In genomic region chr6:30100585-30101422, GRCh38 we compare ENCODE assay signal across 8 cellular contexts. TPM values are rescaled to one million over a fixed set of nuclear protein-coding genes. Genes with fewer than 3 reads are reported as not detected.
DNase-seq lines count a peak whose midpoint lies in the region; ATAC-seq, FAIRE-seq and TF ChIP-seq lines count a peak whose summit lies in the region.

No MANE protein-coding gene starts in this region.

- H3K27ac Mint-ChIP-seq in T-helper 17 cell = peak overlapping the region; percentile 92
- no peak overlapping the region for H3K27ac Mint-ChIP-seq in natural killer cell treated with Interleukin-12 subunit alpha and Interleukin-12 subunit beta and Interleukin-15 and Interleukin-18, amount 100 ng/mL, for 72 hours

- no peaks in the 10 kb centered on the region for H3K9me1 ChIP-seq in endothelial cell of umbilical vein (replicated peaks; ENCODE audit: control insufficient read depth, extremely low read depth, insufficient read depth, low read length)

- dilution Hi-C loops in endothelial cell of umbilical vein (cut with MboI; ENCODE audit: extremely low pct_ligation_motif_present, low sequenced_read_pairs) = no loop called here

- POLR2A ChIA-PET in endothelial cell of umbilical vein (lab: Charles Lee) = interaction anchor here (1.2 kb wide), 1 partner anchor 40 kb away, joined by 6 read pairs; the partner anchor contains the start of gene POLR1H

- TF ChIP-seq POLR2A in endothelial cell of umbilical vein (IDR thresholded peaks at IDR 0.05; ENCODE audit: low read depth, low read length) = no peak

- H3K9me3 Mint-ChIP-seq in natural killer cell treated with Interleukin-12 subunit alpha and Interleukin-12 subunit beta and Interleukin-15 and Interleukin-18, amount 100 ng/mL, for 72 hours = no peaks in the 10 kb centered on the region

- H3K4me1 ChIP-seq in endothelial cell of umbilical vein (ENCODE audit: control insufficient read depth, extremely low read depth, insufficient read depth, low read length) = peaks cover 17% of the 10 kb centered on the region

- H3K4me3 ChIP-seq in endothelial cell of umbilical vein (replicated peaks in 1 of 3; ENCODE audit: insufficient read depth in 1 of 3, low read depth in 1 of 3, low read length in 3 of 3) = peak overlapping the region in 1 of 3 experiments; percentile 23

- BruUV-seq in endothelial cell of umbilical vein (replicated peaks; lab: Mats Ljungman, UMichigan) = no TSS peak

- intact Hi-C loops in endothelial cell of umbilical vein (cut with micrococcal nuclease) = no loop called here

- H3K79me2 ChIP-seq in endothelial cell of umbilical vein (ENCODE audit: control insufficient read depth, insufficient read depth, low read length) = no peaks in the 10 kb centered on the region

- peak overlapping the region; percentile 30 for H2AFZ ChIP-seq in endothelial cell of umbilical vein (ENCODE audit: low read depth, low read length)

- DNase-seq in DMS79 treated with DMSO at 0.1 percent for 48 hours (lab: John Stamatoyannopoulos, UW) (peak; percentile 9), DMS79 (lab: John Stamatoyannopoulos, UW) (no peak), T-helper 17 cell (peak in 1 of 3 donors; percentile 17), endothelial cell of umbilical vein (ENCODE audit: low read depth, low spot score) (no peak)
- DNase-seq in natural killer cell treated with Interleukin-12 subunit alpha and Interleukin-12 subunit beta and Interleukin-15 and Interleukin-18, amount 100 ng/mL, for 72 hours (ENCODE audit: low spot score) = no peak
- DNase-seq in activated CD4-positive, CD25-positive, alpha-beta regulatory T cell treated with anti-CD3 and anti-CD28 coated beads, Interleukin-2, amount 50 U/mL, for 72 hours = no peak
- DNase-seq in activated CD4-positive, CD25-positive, alpha-beta regulatory T cell (lab: John Stamatoyannopoulos, UW) = no peak

- H3K9me3 ChIP-seq in T-helper 17 cell (ENCODE audit: control insufficient read depth, low read length, poor library complexity, severe bottlenecking) = no peaks in the 10 kb centered on the region
- no peaks in the 10 kb centered on the region for H3K9me3 ChIP-seq in endothelial cell of umbilical vein (replicated peaks; ENCODE audit: control insufficient read depth, insufficient read depth, low read length)

- peaks cover 61% of the 10 kb centered on the region for H3K27me3 Mint-ChIP-seq in T-helper 17 cell
- peaks cover 52 to 54% of the 10 kb centered on the region in 2 donors for H3K27me3 Mint-ChIP-seq in natural killer cell treated with Interleukin-12 subunit alpha and Interleukin-12 subunit beta and Interleukin-15 and Interleukin-18, amount 100 ng/mL, for 72 hours

- CTCF ChIA-PET in endothelial cell of umbilical vein (lab: Charles Lee) = interaction anchor here (1.1 to 5.6 kb wide), 5 partner anchors 10 to 119 kb away, joined by 3 to 311 read pairs (median 6); partner anchors contain the start of gene TRIM31

- no peak overlapping the region for H3K9ac ChIP-seq in endothelial cell of umbilical vein (replicated peaks; ENCODE audit: extremely low read depth, insufficient read depth, low read length)

- peaks cover 46 to 68% of the 10 kb centered on the region in 2 experiments for H3K27me3 ChIP-seq in endothelial cell of umbilical vein (ENCODE audit: control insufficient read depth in 2 of 2, insufficient read depth in 2 of 2, low read length in 2 of 2)

- peak; percentile 57 for FAIRE-seq in endothelial cell of umbilical vein (lab: Jason Lieb, UNC)

- H3K27ac ChIP-seq in endothelial cell of umbilical vein (ENCODE audit: insufficient read depth, low read depth, low read length) = no peak overlapping the region

- TF ChIP-seq CTCF in endothelial cell of umbilical vein (IDR thresholded peaks at IDR 0.05; ENCODE audit: extremely low read depth in 1 of 2, insufficient read depth in 1 of 2, low read depth in 1 of 2, low read length in 2 of 2) = no peak

- no peaks in the 10 kb centered on the region for H3K36me3 ChIP-seq in endothelial cell of umbilical vein (ENCODE audit: control insufficient read depth in 2 of 2, extremely low read depth in 1 of 2, insufficient read depth in 2 of 2, low read length in 2 of 2)

- no peaks in the 10 kb centered on the region for H4K20me1 ChIP-seq in endothelial cell of umbilical vein (replicated peaks; ENCODE audit: control insufficient read depth, extremely low read depth, insufficient read depth, low read length)

- peaks cover 4% of the 10 kb centered on the region for H3K36me3 Mint-ChIP-seq in T-helper 17 cell (ENCODE audit: low read depth)
- no peaks in the 10 kb centered on the region for H3K36me3 Mint-ChIP-seq in natural killer cell treated with Interleukin-12 subunit alpha and Interleukin-12 subunit beta and Interleukin-15 and Interleukin-18, amount 100 ng/mL, for 72 hours

- ATAC-seq in T-helper 17 cell (no peak), HG03469 (IDR thresholded peaks at IDR 0.05; ENCODE audit: unreplicated experiment) (no peak)
- no peak for ATAC-seq in natural killer cell treated with Interleukin-12 subunit alpha and Interleukin-12 subunit beta and Interleukin-15 and Interleukin-18, amount 100 ng/mL, for 72 hours

- H3K4me3 Mint-ChIP-seq in T-helper 17 cell = peak overlapping the region; percentile 93
- H3K4me3 Mint-ChIP-seq in natural killer cell treated with Interleukin-12 subunit alpha and Interleukin-12 subunit beta and Interleukin-15 and Interleukin-18, amount 100 ng/mL, for 72 hours = peak overlapping the region; percentile 79

- peaks cover 43% of the 10 kb centered on the region for H3K4me1 Mint-ChIP-seq in T-helper 17 cell
- H3K4me1 Mint-ChIP-seq in natural killer cell treated with Interleukin-12 subunit alpha and Interleukin-12 subunit beta and Interleukin-15 and Interleukin-18, amount 100 ng/mL, for 72 hours (ENCODE audit: low read depth in 2 of 2) = peaks cover 31 to 33% of the 10 kb centered on the region in 2 donors

- peak overlapping the region; percentile 29 for H3K4me2 ChIP-seq in endothelial cell of umbilical vein (ENCODE audit: insufficient read depth, low read length)

RNA-seq across cellular contexts. Expression of gene TRIM31, which starts 12.1 kb away (rescaled TPM):
- total RNA-seq in T-helper 17 cell (not detected), endothelial cell of umbilical vein (not detected in 2 replicates)
- not detected in 2 replicates for polyA plus RNA-seq in endothelial cell of umbilical vein
- not detected in 2 replicates for polyA plus RNA-seq in endothelial cell of umbilical vein (2011; cell fraction: cytosol; rRNA removed)
- polyA plus RNA-seq in endothelial cell of umbilical vein (2011; cell fraction: nucleus; rRNA removed) = not detected in 2 replicates
- polyA plus RNA-seq in endothelial cell of umbilical vein (2012) = not detected in 2 replicates
- not detected in 2 replicates for polyA minus RNA-seq in endothelial cell of umbilical vein
- polyA minus RNA-seq in endothelial cell of umbilical vein (2011; cell fraction: cytosol; rRNA and poly(A)+ RNA removed) = not detected
- polyA minus RNA-seq in endothelial cell of umbilical vein (2011; cell fraction: nucleus; rRNA and poly(A)+ RNA removed) = not detected in 2 replicates
- total RNA-seq in natural killer cell treated with Interleukin-12 subunit alpha and Interleukin-12 subunit beta and Interleukin-15 and Interleukin-18, amount 100 ng/mL, for 72 hours = not detected

RNA-seq across cellular contexts. Expression of gene RNF39, which starts 25.2 kb away (rescaled TPM):
- total RNA-seq in T-helper 17 cell = not detected
- not detected in 2 replicates for total RNA-seq in endothelial cell of umbilical vein
- polyA plus RNA-seq in endothelial cell of umbilical vein = not detected in 2 replicates
- polyA plus RNA-seq in endothelial cell of umbilical vein (2011; cell fraction: cytosol; rRNA removed) = not detected in 2 replicates
- polyA plus RNA-seq in endothelial cell of umbilical vein (2011; cell fraction: nucleus; rRNA removed) = not detected in 2 replicates
- 0.36 and 0.48 TPM in 2 replicates for polyA plus RNA-seq in endothelial cell of umbilical vein (2012)
- not detected in 2 replicates for polyA minus RNA-seq in endothelial cell of umbilical vein
- not detected for polyA minus RNA-seq in endothelial cell of umbilical vein (2011; cell fraction: cytosol; rRNA and poly(A)+ RNA removed)
- polyA minus RNA-seq in endothelial cell of umbilical vein (2011; cell fraction: nucleus; rRNA and poly(A)+ RNA removed) = not detected in 2 replicates
- total RNA-seq in natural killer cell treated with Interleukin-12 subunit alpha and Interleukin-12 subunit beta and Interleukin-15 and Interleukin-18, amount 100 ng/mL, for 72 hours = not detected

RNA-seq across cellular contexts. Expression of gene PPP1R11, which starts 33.8 kb away (rescaled TPM):
- total RNA-seq in T-helper 17 cell (10 to 100 TPM; 52.1 to 52.4 TPM), endothelial cell of umbilical vein (32.4 and 37.6 TPM in 2 replicates)
- 43.0 and 44.1 TPM in 2 replicates for polyA plus RNA-seq in endothelial cell of umbilical vein
- 31.2 and 39.1 TPM in 2 replicates for polyA plus RNA-seq in endothelial cell of umbilical vein (2011; cell fraction: cytosol; rRNA removed)
- 24.8 and 25.2 TPM in 2 replicates for polyA plus RNA-seq in endothelial cell of umbilical vein (2011; cell fraction: nucleus; rRNA removed)
- 31.3 and 36.8 TPM in 2 replicates for polyA plus RNA-seq in endothelial cell of umbilical vein (2012)
- polyA minus RNA-seq in endothelial cell of umbilical vein = 34.7 and 39.7 TPM in 2 replicates
- 11.6 TPM for polyA minus RNA-seq in endothelial cell of umbilical vein (2011; cell fraction: cytosol; rRNA and poly(A)+ RNA removed)
- 11.3 and 12.2 TPM in 2 replicates for polyA minus RNA-seq in endothelial cell of umbilical vein (2011; cell fraction: nucleus; rRNA and poly(A)+ RNA removed)
- 10 to 100 TPM; 50.3 to 82.0 TPM for total RNA-seq in natural killer cell treated with Interleukin-12 subunit alpha and Interleukin-12 subunit beta and Interleukin-15 and Interleukin-18, amount 100 ng/mL, for 72 hours

RNA-seq across cellular contexts. Expression of gene TRIM40, which starts 35.1 kb away (rescaled TPM):
- total RNA-seq in T-helper 17 cell = 1 to 10 TPM in 1 of 2 donors, under 1 TPM in 1; 0.22 to 3.5 TPM
- not detected in 2 replicates for total RNA-seq in endothelial cell of umbilical vein
- polyA plus RNA-seq in endothelial cell of umbilical vein = not detected in 2 replicates
- not detected in 2 replicates for polyA plus RNA-seq in endothelial cell of umbilical vein (2011; cell fraction: cytosol; rRNA removed)
- not detected in 2 replicates for polyA plus RNA-seq in endothelial cell of umbilical vein (2011; cell fraction: nucleus; rRNA removed)
- polyA plus RNA-seq in endothelial cell of umbilical vein (2012) = not detected in 2 replicates
- polyA minus RNA-seq in endothelial cell of umbilical vein = not detected in 2 replicates
- polyA minus RNA-seq in endothelial cell of umbilical vein (2011; cell fraction: cytosol; rRNA and poly(A)+ RNA removed) = not detected
- polyA minus RNA-seq in endothelial cell of umbilical vein (2011; cell fraction: nucleus; rRNA and poly(A)+ RNA removed) = not detected in 2 replicates
- total RNA-seq in natural killer cell treated with Interleukin-12 subunit alpha and Interleukin-12 subunit beta and Interleukin-15 and Interleukin-18, amount 100 ng/mL, for 72 hours = not detected

RNA-seq across cellular contexts. Expression of gene POLR1H, which starts 39.7 kb away (rescaled TPM):
- total RNA-seq in T-helper 17 cell = 10 to 100 TPM; 28.9 to 31.7 TPM
- 32.5 and 42.5 TPM in 2 replicates for total RNA-seq in endothelial cell of umbilical vein
- polyA plus RNA-seq in endothelial cell of umbilical vein = 65.3 and 66.7 TPM in 2 replicates
- 47.3 and 54.5 TPM in 2 replicates for polyA plus RNA-seq in endothelial cell of umbilical vein (2011; cell fraction: cytosol; rRNA removed)
- polyA plus RNA-seq in endothelial cell of umbilical vein (2011; cell fraction: nucleus; rRNA removed) = 28.5 and 28.6 TPM in 2 replicates
- 30.3 and 33.2 TPM in 2 replicates for polyA plus RNA-seq in endothelial cell of umbilical vein (2012)
- 20.7 and 25.0 TPM in 2 replicates for polyA minus RNA-seq in endothelial cell of umbilical vein
- 9.3 TPM for polyA minus RNA-seq in endothelial cell of umbilical vein (2011; cell fraction: cytosol; rRNA and poly(A)+ RNA removed)
- polyA minus RNA-seq in endothelial cell of umbilical vein (2011; cell fraction: nucleus; rRNA and poly(A)+ RNA removed) = 6.3 and 6.9 TPM in 2 replicates
- 10 to 100 TPM; 41.5 to 58.1 TPM for total RNA-seq in natural killer cell treated with Interleukin-12 subunit alpha and Interleukin-12 subunit beta and Interleukin-15 and Interleukin-18, amount 100 ng/mL, for 72 hours
